8 cellular contexts compared by ENCODE assay signal in the genomic region with DNA sequence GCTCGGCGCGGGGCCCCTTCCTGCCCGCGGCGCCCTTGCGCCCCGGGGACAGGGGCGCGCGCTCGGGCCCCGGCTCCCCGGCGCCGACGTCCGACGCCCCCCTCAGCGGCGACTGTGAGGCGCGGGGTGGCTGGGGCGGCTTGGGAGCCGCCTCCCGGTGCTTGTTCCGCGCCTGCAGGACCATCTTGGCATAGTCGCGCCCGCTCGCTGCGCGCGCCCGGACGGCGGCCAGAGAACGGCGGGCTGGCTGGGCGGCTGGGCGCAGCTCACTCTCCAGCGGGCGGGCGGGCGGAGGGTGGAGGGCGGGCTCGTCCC. TPM values are rescaled to one million over a fixed set of nuclear protein-coding genes. Genes with fewer than 3 reads are reported as not detected.
DNase-seq lines count a peak whose midpoint lies in the region; ATAC-seq and TF ChIP-seq lines count a peak whose summit lies in the region.

A gene (minus strand): TSS at position 275 of the 315 bp plus-strand sequence. CDS start 91 bp downstream, at position 184.

- H3K27me3 ChIP-seq in DND-41 (ENCODE audit: insufficient read depth, low read length, poor library complexity) (peaks cover 14% of the 10 kb centered on the region), smooth muscle cell (ENCODE audit: low read depth) (no peaks in the 10 kb centered on the region)

- H3K79me2 ChIP-seq in DND-41 (ENCODE audit: insufficient read depth, low read length): peaks cover 9% of the 10 kb centered on the region; the same call in 1 of the 2 replicates
- H3K79me2 ChIP-seq in smooth muscle cell (ENCODE audit: low read depth): peaks cover 41% of the 10 kb centered on the region

- H3K27me3 Mint-ChIP-seq in activated naive CD8-positive, alpha-beta T cell: no peaks in the 10 kb centered on the region

- peak within 1 kb of the TSS; percentile 91 for H3K4me2 ChIP-seq in DND-41 (ENCODE audit: insufficient read depth, low read length)
- H3K4me2 ChIP-seq in smooth muscle cell: peak within 1 kb of the TSS; percentile 90

- no peaks in the 10 kb centered on the region for H3K36me3 ChIP-seq in DND-41 (ENCODE audit: insufficient read depth, low read length)
- no peaks in the 10 kb centered on the region for H3K36me3 ChIP-seq in smooth muscle cell (ENCODE audit: low read depth)

- peak within 1 kb of the TSS; percentile 89 for H2AFZ ChIP-seq in DND-41 (ENCODE audit: low read depth, low read length)
- peak within 1 kb of the TSS; percentile 89 for H2AFZ ChIP-seq in smooth muscle cell (ENCODE audit: low read depth)

- H3K4me1 ChIP-seq in DND-41 (ENCODE audit: insufficient read depth, low read length) (peaks cover 32% of the 10 kb centered on the region), smooth muscle cell (ENCODE audit: low read depth) (peaks cover 5% of the 10 kb centered on the region)

- peak within 1 kb of the TSS; percentile 91 for H3K27ac Mint-ChIP-seq in activated naive CD8-positive, alpha-beta T cell

- no peaks in the 10 kb centered on the region for H3K36me3 Mint-ChIP-seq in activated naive CD8-positive, alpha-beta T cell

- ATAC-seq in DND-41 (ENCODE audit: insufficient read depth, low read depth) (no peak), HG02588 (IDR thresholded peaks at IDR 0.05; ENCODE audit: unreplicated experiment) (peak; percentile 22)

- H3K9me3 Mint-ChIP-seq in activated naive CD8-positive, alpha-beta T cell (ENCODE audit: low read depth): no peaks in the 10 kb centered on the region

- H3K4me3 ChIP-seq in DND-41 (ENCODE audit: low read depth in 1 of 2, low read length in 2 of 2) (peak within 1 kb of the TSS; percentile 64 to 85; a peak in 3 of 4 replicates), iPS-11a (ENCODE audit: low read depth, low read length) (peak within 1 kb of the TSS; percentile 73), smooth muscle cell (peak within 1 kb of the TSS; percentile 96)

- H3K4me3 Mint-ChIP-seq in activated naive CD8-positive, alpha-beta T cell: peak within 1 kb of the TSS; percentile 94

- TF ChIP-seq CTCF in DND-41 (IDR thresholded peaks at IDR 0.05; ENCODE audit: borderline replicate concordance, extremely low read depth, low read length, poor library complexity, severe bottlenecking) (no peak), smooth muscle cell (IDR thresholded peaks at IDR 0.05; ENCODE audit: borderline replicate concordance, insufficient read depth, poor library complexity, severe bottlenecking) (no peak)

- H3K27ac ChIP-seq in DND-41 (ENCODE audit: low read length): peak within 1 kb of the TSS; percentile 59
- peak within 1 kb of the TSS; percentile 83 for H3K27ac ChIP-seq in smooth muscle cell (ENCODE audit: low read depth)

- H3F3A ChIP-seq in smooth muscle cell (ENCODE audit: low read depth): no peaks in the 10 kb centered on the region

- H4K20me1 ChIP-seq in DND-41 (ENCODE audit: insufficient read depth, low read length) (peaks cover 6% of the 10 kb centered on the region; the same call in 1 of the 2 replicates), smooth muscle cell (ENCODE audit: low read depth) (peaks cover 42% of the 10 kb centered on the region)

- H3K9me3 ChIP-seq in DND-41 (ENCODE audit: insufficient read depth, low read length, severe bottlenecking) (no peaks in the 10 kb centered on the region), smooth muscle cell (replicated peaks; ENCODE audit: low read depth) (no peaks in the 10 kb centered on the region)

- H3K9ac ChIP-seq in DND-41 (ENCODE audit: low read depth, low read length): peak within 1 kb of the TSS; percentile 60
- H3K9ac ChIP-seq in smooth muscle cell (ENCODE audit: low read depth): peak within 1 kb of the TSS; percentile 72

- 0% methylated on average over 12 of the region's 48 CpGs for WGBS in smooth muscle cell (ENCODE audit: low lambda C conversion rate)

- peaks cover 25% of the 10 kb centered on the region for H3K4me1 Mint-ChIP-seq in activated naive CD8-positive, alpha-beta T cell (ENCODE audit: low read depth)

- DNase-seq in DND-41: no peak
- no peak for DNase-seq in smooth muscle cell (lab: John Stamatoyannopoulos, UW; ENCODE audit: unreplicated experiment)
- no peak for DNase-seq in C1 segment of cervical spinal cord (lab: John Stamatoyannopoulos, UW)
- DNase-seq in central memory CD4-positive, alpha-beta T cell: no peak
- no peak for DNase-seq in activated CD4-positive, CD25-positive, alpha-beta regulatory T cell (lab: John Stamatoyannopoulos, UW)

RNA-seq across cellular contexts. Expression of the gene that starts here (rescaled TPM):
- total RNA-seq in smooth muscle cell: 38.2 and 53.1 TPM in 2 replicates
- polyA plus RNA-seq in smooth muscle cell: 14.5 and 14.8 TPM in 2 replicates
